ENCODE assay signal across 19 cellular contexts in the genomic region with DNA sequence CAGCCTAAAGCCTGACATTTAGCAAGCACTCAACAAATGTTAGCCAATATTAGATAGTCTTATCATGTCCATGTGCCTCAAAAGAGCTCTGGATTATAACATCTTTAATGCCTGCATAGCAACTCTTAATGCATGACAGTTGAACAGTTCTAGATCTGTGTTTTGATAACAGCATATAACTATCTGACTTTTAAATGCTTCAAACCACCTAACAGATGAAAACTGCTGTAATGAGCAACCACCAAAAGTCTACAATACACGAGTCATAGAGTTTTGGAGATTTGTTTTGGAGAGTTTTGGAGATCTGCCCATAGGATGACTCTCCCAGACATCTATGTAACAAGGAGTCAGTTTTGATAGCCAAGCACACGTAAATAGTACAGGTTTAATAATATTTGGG.
A peak's percentile ranks its signal among the peaks of the same experiment; 100 is the strongest.
DNase-seq lines count a peak whose midpoint lies in the region; ATAC-seq, FAIRE-seq and TF ChIP-seq lines count a peak whose summit lies in the region.
"Had no signal": no experiment of that assay in that cellular context is flagged by ENCODE, and none has a peak within 500 bp of the region (broad histone marks: within the 10 kb centered on the region; RNA-seq: fewer than 3 reads in every experiment).

No MANE protein-coding gene starts in this region.

- peak overlapping the region; percentile 1 for H3K4me2 ChIP-seq in skeletal muscle satellite cell (ENCODE audit: low read length)
- H3K4me2 ChIP-seq: neural progenitor cell had no signal

- peaks cover 19% of the 10 kb centered on the region for H3K4me1 ChIP-seq in skeletal muscle satellite cell (ENCODE audit: control insufficient read depth, insufficient read depth, low read length)
- H3K4me1 ChIP-seq: colonic mucosa, neural progenitor cell had no signal

- TF ChIP-seq CTCF in fibroblast of pulmonary artery (IDR thresholded peaks at IDR 0.05; ENCODE audit: low read length, missing control alignments), result no peak

- TF ChIP-seq POLR2A in H54 (IDR thresholded peaks at IDR 0.05; ENCODE audit: low read depth, low read length), result no peak

- no peak overlapping the region for H3K9ac ChIP-seq in skeletal muscle satellite cell (ENCODE audit: low read depth, low read length)
- H3K9ac ChIP-seq: neural progenitor cell had no signal

- DNase-seq in H54 (ENCODE audit: insufficient read length, low spot score) (peak; percentile 30), fibroblast of pulmonary artery (ENCODE audit: low read depth) (peak; percentile 45), ecto neural progenitor cell (ENCODE audit: low spot score) (no peak), NCI-H2171 treated with DMSO at 0.1 percent for 48 hours (lab: John Stamatoyannopoulos, UW) (no peak), GM19239 (ENCODE audit: insufficient read length, low spot score) (no peak)
- DNase-seq: colonic mucosa; esophagus squamous epithelium; KBM-7; mesendoderm; stimulated activated CD4-positive, alpha-beta T cell treated with anti-CD3 and anti-CD28 coated beads, Interleukin-4, amount 100 ng/mL, for 4 hours; SW 1271; upper lobe of right lung had no signal

- no peaks in the 10 kb centered on the region for H3K27me3 ChIP-seq in skeletal muscle satellite cell (ENCODE audit: control insufficient read depth, insufficient read depth, low read length)
- H3K27me3 ChIP-seq: colonic mucosa, esophagus squamous epithelium, neural progenitor cell, upper lobe of right lung had no signal

- H3K4me3 ChIP-seq in fibroblast of pulmonary artery (replicated peaks; ENCODE audit: low read depth, low read length), result no peak overlapping the region
- no peak overlapping the region for H3K4me3 ChIP-seq in skeletal muscle satellite cell (ENCODE audit: low read length)
- H3K4me3 ChIP-seq: colonic mucosa, neural progenitor cell, upper lobe of right lung had no signal

- H3K36me3 ChIP-seq in skeletal muscle satellite cell (ENCODE audit: insufficient read depth, low read length), result no peaks in the 10 kb centered on the region
- H3K36me3 ChIP-seq: colonic mucosa, esophagus squamous epithelium, neural progenitor cell, upper lobe of right lung had no signal

- no peaks in the 10 kb centered on the region for H3K9me3 ChIP-seq in skeletal muscle satellite cell (replicated peaks; ENCODE audit: low read length)
- H3K9me3 ChIP-seq: colonic mucosa, esophagus squamous epithelium, upper lobe of right lung had no signal

- ATAC-seq in SK-N-SH treated with all-trans-retinoic acid at 6 μM for 48 hours (peak; percentile 76), GM18517 (IDR thresholded peaks at IDR 0.05; ENCODE audit: unreplicated experiment) (no peak)
- ATAC-seq: sciatic nerve, upper lobe of right lung, WTC11 had no signal

- FAIRE-seq in H54 (lab: Jason Lieb, UNC) (peak; percentile 97), GM19239 (lab: Jason Lieb, UNC) (no peak)
- FAIRE-seq: H1 had no signal

TF ChIP-seq in SK-N-SH treated with all-trans-retinoic acid at 6 μM for 48 hours, 23 proteins besides CTCF, POLR2A, EP300 and RAD21 (continues in another document):
- TF ChIP-seq BACH2 (CRISPR knock-in tag; IDR thresholded peaks at IDR 0.05; ENCODE audit: borderline replicate concordance), result no peak; the same call in 1 of the 2 replicates
- TF ChIP-seq, protein P1, sequence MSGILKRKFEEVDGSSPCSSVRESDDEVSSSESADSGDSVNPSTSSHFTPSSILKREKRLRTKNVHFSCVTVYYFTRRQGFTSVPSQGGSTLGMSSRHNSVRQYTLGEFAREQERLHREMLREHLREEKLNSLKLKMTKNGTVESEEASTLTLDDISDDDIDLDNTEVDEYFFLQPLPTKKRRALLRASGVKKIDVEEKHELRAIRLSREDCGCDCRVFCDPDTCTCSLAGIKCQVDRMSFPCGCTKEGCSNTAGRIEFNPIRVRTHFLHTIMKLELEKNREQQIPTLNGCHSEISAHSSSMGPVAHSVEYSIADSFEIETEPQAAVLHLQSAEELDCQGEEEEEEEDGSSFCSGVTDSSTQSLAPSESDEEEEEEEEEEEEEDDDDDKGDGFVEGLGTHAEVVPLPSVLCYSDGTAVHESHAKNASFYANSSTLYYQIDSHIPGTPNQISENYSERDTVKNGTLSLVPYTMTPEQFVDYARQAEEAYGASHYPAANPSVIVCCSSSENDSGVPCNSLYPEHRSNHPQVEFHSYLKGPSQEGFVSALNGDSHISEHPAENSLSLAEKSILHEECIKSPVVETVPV (CRISPR knock-in tag; IDR thresholded peaks at IDR 0.05), result peak; percentile 47; the same call in 1 of the 2 replicates
- no peak for TF ChIP-seq PPARA (CRISPR knock-in tag; IDR thresholded peaks at IDR 0.05; ENCODE audit: borderline replicate concordance)
- TF ChIP-seq CSDC2 (CRISPR knock-in tag; IDR thresholded peaks at IDR 0.05), result no peak
- peak; percentile 98 for TF ChIP-seq TCF4 (CRISPR knock-in tag; IDR thresholded peaks at IDR 0.05; ENCODE audit: borderline replicate concordance)
- no peak for TF ChIP-seq ZC3H10 (CRISPR knock-in tag; IDR thresholded peaks at IDR 0.05)
- TF ChIP-seq TSHZ2 (CRISPR knock-in tag; IDR thresholded peaks at IDR 0.05), result peak; percentile 97
- peak; percentile 74 for TF ChIP-seq CREB5 (CRISPR knock-in tag; IDR thresholded peaks at IDR 0.05; ENCODE audit: low read depth)
- TF ChIP-seq ZNF70 (CRISPR knock-in tag; IDR thresholded peaks at IDR 0.05), result 0 out of 2 replicates have a peak, but pooled peaks have one; percentile 34
- TF ChIP-seq ISL1 (CRISPR knock-in tag; IDR thresholded peaks at IDR 0.05), result peak; percentile 97
- TF ChIP-seq RARB (CRISPR knock-in tag; IDR thresholded peaks at IDR 0.05), result no peak
- 0 out of 2 replicates have a peak, but pooled peaks have one; percentile 56 for TF ChIP-seq SNAI2 (CRISPR knock-in tag; IDR thresholded peaks at IDR 0.05)
- no peak for TF ChIP-seq ARNTL (CRISPR knock-in tag; IDR thresholded peaks at IDR 0.05; ENCODE audit: borderline replicate concordance, low read depth)
- TF ChIP-seq ZNF565 (CRISPR knock-in tag; conservative IDR thresholded peaks at IDR 0.05; ENCODE audit: low read depth), result peak; percentile 90; the same call in 1 of the 2 replicates
- TF ChIP-seq, protein P2, sequence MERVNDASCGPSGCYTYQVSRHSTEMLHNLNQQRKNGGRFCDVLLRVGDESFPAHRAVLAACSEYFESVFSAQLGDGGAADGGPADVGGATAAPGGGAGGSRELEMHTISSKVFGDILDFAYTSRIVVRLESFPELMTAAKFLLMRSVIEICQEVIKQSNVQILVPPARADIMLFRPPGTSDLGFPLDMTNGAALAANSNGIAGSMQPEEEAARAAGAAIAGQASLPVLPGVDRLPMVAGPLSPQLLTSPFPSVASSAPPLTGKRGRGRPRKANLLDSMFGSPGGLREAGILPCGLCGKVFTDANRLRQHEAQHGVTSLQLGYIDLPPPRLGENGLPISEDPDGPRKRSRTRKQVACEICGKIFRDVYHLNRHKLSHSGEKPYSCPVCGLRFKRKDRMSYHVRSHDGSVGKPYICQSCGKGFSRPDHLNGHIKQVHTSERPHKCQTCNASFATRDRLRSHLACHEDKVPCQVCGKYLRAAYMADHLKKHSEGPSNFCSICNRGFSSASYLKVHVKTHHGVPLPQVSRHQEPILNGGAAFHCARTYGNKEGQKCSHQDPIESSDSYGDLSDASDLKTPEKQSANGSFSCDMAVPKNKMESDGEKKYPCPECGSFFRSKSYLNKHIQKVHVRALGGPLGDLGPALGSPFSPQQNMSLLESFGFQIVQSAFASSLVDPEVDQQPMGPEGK (CRISPR knock-in tag; IDR thresholded peaks at IDR 0.05; ENCODE audit: borderline replicate concordance), result 0 out of 2 replicates have a peak, but pooled peaks have one; percentile 20
- TF ChIP-seq ZFP30 (CRISPR knock-in tag; IDR thresholded peaks at IDR 0.05), result peak; percentile 36; the same call in 1 of the 2 replicates
- TF ChIP-seq OSR1 (CRISPR knock-in tag; IDR thresholded peaks at IDR 0.05), result no peak
- 0 out of 2 replicates have a peak, but pooled peaks have one; percentile 78 for TF ChIP-seq ZFP3 (CRISPR knock-in tag; IDR thresholded peaks at IDR 0.05)
- TF ChIP-seq ZNF8 (CRISPR knock-in tag; IDR thresholded peaks at IDR 0.05), result peak; percentile 60; the same call in 1 of the 2 replicates
- no peak for TF ChIP-seq TOX (CRISPR knock-in tag; IDR thresholded peaks at IDR 0.05; ENCODE audit: borderline replicate concordance)

Comparison
In these comparisons a context has a peak if more than half of its experiments do, and no peak if none do; other contexts are left out.
1. DNase-seq: peak in H54 (single experiment) and fibroblast of pulmonary artery (single experiment); none in ecto neural progenitor cell (single experiment), NCI-H2171 treated with DMSO at 0.1 percent for 48 hours (single experiment) and GM19239 (single experiment).